In the genomic region with DNA sequence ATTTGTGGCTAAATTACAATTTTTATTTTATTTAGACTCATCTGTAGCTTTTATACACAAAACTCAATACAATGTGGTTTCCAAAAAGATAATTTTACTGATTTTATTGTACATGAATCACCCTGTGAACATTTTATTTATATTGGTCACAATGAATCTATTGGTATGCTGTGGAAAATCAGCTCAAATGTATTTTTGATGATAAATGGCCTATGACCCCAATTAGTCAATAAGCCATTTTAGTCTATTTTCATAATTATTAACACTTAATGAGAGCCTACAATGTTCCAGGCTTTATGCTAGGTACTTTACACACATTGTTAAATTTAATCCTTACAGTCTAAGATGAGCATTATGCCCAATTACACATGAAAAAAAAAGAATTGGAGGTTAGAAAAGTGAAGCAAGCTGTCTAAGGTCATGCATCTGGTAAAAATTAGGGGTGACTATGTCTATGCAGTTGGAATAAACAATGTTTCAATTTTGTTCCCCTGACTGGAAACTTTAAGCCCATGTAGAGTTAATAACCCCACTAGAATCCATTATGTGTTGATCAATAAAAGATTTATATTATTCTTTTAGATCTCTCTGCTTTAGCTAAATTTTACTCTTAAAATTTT, we compare ENCODE assay signal across 25 cellular contexts.
"Had no signal": no experiment of that assay in that cellular context is flagged by ENCODE, and none has a peak within 500 bp of the region (broad histone marks: within the 10 kb centered on the region; RNA-seq: fewer than 3 reads in every experiment).

No MANE protein-coding gene starts in this region.

- H3K36me3 Mint-ChIP-seq: activated naive CD8-positive, alpha-beta T cell treated with anti-CD3 and anti-CD28 coated beads, Interleukin-2, amount 10 ng/mL, durations not matched to agents 7 days and 5 days; natural killer cell treated with Interleukin-12 subunit alpha and Interleukin-12 subunit beta and Interleukin-15 and Interleukin-18, amount 100 ng/mL, for 72 hours; stimulated activated effector memory CD8-positive, alpha-beta T cell treated with anti-CD3 and anti-CD28 coated beads, Interleukin-12 subunit alpha, Interleukin-12 subunit beta, amount 100 ng/mL, for 72 hours; type B pancreatic cell had no signal

- H3K4me3 Mint-ChIP-seq: activated CD4-positive, alpha-beta T cell treated with anti-CD3 and anti-CD28 coated beads for 36 hours; activated naive CD4-positive, alpha-beta T cell treated with anti-CD3 and anti-CD28 coated beads for 36 hours; activated naive CD8-positive, alpha-beta T cell treated with anti-CD3 and anti-CD28 coated beads, Interleukin-2, amount 10 ng/mL, durations not matched to agents 7 days and 5 days; effector memory CD8-positive, alpha-beta T cell; natural killer cell treated with Interleukin-12 subunit alpha and Interleukin-12 subunit beta and Interleukin-15 and Interleukin-18, amount 100 ng/mL, for 72 hours; stimulated activated effector memory CD8-positive, alpha-beta T cell treated with anti-CD3 and anti-CD28 coated beads, Interleukin-12 subunit alpha, Interleukin-12 subunit beta, amount 100 ng/mL, for 72 hours; stimulated activated naive CD8-positive, alpha-beta T cell treated with anti-CD3 and anti-CD28 coated beads, Interleukin-15, Interleukin-2, amounts not matched to agents 100 ng/mL and 50 ng/mL, for 24 hours; T-helper 2 cell treated with Interferon-gamma antibody and Interleukin-4, amounts not matched to agents 5 μg/mL and 100 μg/mL, for 36 hours; type B pancreatic cell had no signal

- DNase-seq: activated CD4-positive, alpha-beta T cell treated with anti-CD3 and anti-CD28 coated beads for 36 hours; activated CD4-positive, CD25-positive, alpha-beta regulatory T cell; activated effector memory CD4-positive, alpha-beta T cell treated with anti-CD3 and anti-CD28 coated beads, Interleukin-2, amount 50 U/mL, for 16 hours; activated naive CD4-positive, alpha-beta T cell treated with anti-CD3 and anti-CD28 coated beads for 36 hours; activated naive CD8-positive, alpha-beta T cell treated with anti-CD3 and anti-CD28 coated beads, Interleukin-2, amount 10 ng/mL, durations not matched to agents 7 days and 5 days; amniotic stem cell; caudate nucleus; cortex of kidney; effector memory CD8-positive, alpha-beta T cell; erythroblast; gastrocnemius medialis; glutamatergic neuron; islet precursor cell; left ventricle myocardium inferior; mesendoderm; mucosa of descending colon; right lobe of liver; stimulated activated CD4-positive, alpha-beta T cell treated with anti-CD3 and anti-CD28 coated beads, Interleukin-4, amount 100 ng/mL, for 24 hours; uterus had no signal

- H3K27me3 ChIP-seq: gastrocnemius medialis, right lobe of liver, uterus had no signal

- H3K9me3 ChIP-seq: gastrocnemius medialis, mucosa of descending colon, right lobe of liver, uterus had no signal

- H3K4me1 Mint-ChIP-seq: activated CD4-positive, alpha-beta T cell treated with anti-CD3 and anti-CD28 coated beads for 36 hours; activated naive CD8-positive, alpha-beta T cell treated with anti-CD3 and anti-CD28 coated beads, Interleukin-2, amount 10 ng/mL, durations not matched to agents 7 days and 5 days; stimulated activated effector memory CD8-positive, alpha-beta T cell treated with anti-CD3 and anti-CD28 coated beads, Interleukin-12 subunit alpha, Interleukin-12 subunit beta, amount 100 ng/mL, for 72 hours had no signal

- H3K27ac Mint-ChIP-seq: activated CD4-positive, alpha-beta T cell treated with anti-CD3 and anti-CD28 coated beads for 36 hours; activated naive CD4-positive, alpha-beta T cell treated with anti-CD3 and anti-CD28 coated beads for 36 hours; activated naive CD8-positive, alpha-beta T cell treated with anti-CD3 and anti-CD28 coated beads, Interleukin-2, amount 10 ng/mL, durations not matched to agents 7 days and 5 days; effector memory CD8-positive, alpha-beta T cell; natural killer cell treated with Interleukin-12 subunit alpha and Interleukin-12 subunit beta and Interleukin-15 and Interleukin-18, amount 100 ng/mL, for 72 hours; stimulated activated effector memory CD8-positive, alpha-beta T cell treated with anti-CD3 and anti-CD28 coated beads, Interleukin-12 subunit alpha, Interleukin-12 subunit beta, amount 100 ng/mL, for 72 hours; stimulated activated naive CD8-positive, alpha-beta T cell treated with anti-CD3 and anti-CD28 coated beads, Interleukin-15, Interleukin-2, amounts not matched to agents 100 ng/mL and 50 ng/mL, for 24 hours; T-helper 2 cell treated with Interferon-gamma antibody and Interleukin-4, amounts not matched to agents 5 μg/mL and 100 μg/mL, for 36 hours; type B pancreatic cell had no signal

- H3K4me1 ChIP-seq: gastrocnemius medialis, left ventricle myocardium inferior, right lobe of liver, uterus had no signal

- H3K9me3 Mint-ChIP-seq: activated naive CD8-positive, alpha-beta T cell treated with anti-CD3 and anti-CD28 coated beads, Interleukin-2, amount 10 ng/mL, durations not matched to agents 7 days and 5 days; effector memory CD8-positive, alpha-beta T cell; natural killer cell treated with Interleukin-12 subunit alpha and Interleukin-12 subunit beta and Interleukin-15 and Interleukin-18, amount 100 ng/mL, for 72 hours; stimulated activated naive CD8-positive, alpha-beta T cell treated with anti-CD3 and anti-CD28 coated beads, Interleukin-15, Interleukin-2, amounts not matched to agents 100 ng/mL and 50 ng/mL, for 24 hours; T-helper 2 cell treated with Interferon-gamma antibody and Interleukin-4, amounts not matched to agents 5 μg/mL and 100 μg/mL, for 36 hours; type B pancreatic cell had no signal

- H3K4me3 ChIP-seq: gastrocnemius medialis, left ventricle myocardium inferior, lung, mucosa of descending colon, right lobe of liver, uterus had no signal

- H3K27me3 Mint-ChIP-seq: activated CD4-positive, alpha-beta T cell treated with anti-CD3 and anti-CD28 coated beads for 36 hours; activated naive CD8-positive, alpha-beta T cell treated with anti-CD3 and anti-CD28 coated beads, Interleukin-2, amount 10 ng/mL, durations not matched to agents 7 days and 5 days; effector memory CD8-positive, alpha-beta T cell; natural killer cell treated with Interleukin-12 subunit alpha and Interleukin-12 subunit beta and Interleukin-15 and Interleukin-18, amount 100 ng/mL, for 72 hours; stimulated activated naive CD8-positive, alpha-beta T cell treated with anti-CD3 and anti-CD28 coated beads, Interleukin-15, Interleukin-2, amounts not matched to agents 100 ng/mL and 50 ng/mL, for 24 hours; type B pancreatic cell had no signal

- H3K36me3 ChIP-seq: gastrocnemius medialis, left ventricle myocardium inferior, right lobe of liver, uterus had no signal

- H3K27ac ChIP-seq: gastrocnemius medialis, left ventricle myocardium inferior, right lobe of liver, uterus had no signal
